20 cellular contexts compared by ENCODE assay signal in the genomic region with DNA sequence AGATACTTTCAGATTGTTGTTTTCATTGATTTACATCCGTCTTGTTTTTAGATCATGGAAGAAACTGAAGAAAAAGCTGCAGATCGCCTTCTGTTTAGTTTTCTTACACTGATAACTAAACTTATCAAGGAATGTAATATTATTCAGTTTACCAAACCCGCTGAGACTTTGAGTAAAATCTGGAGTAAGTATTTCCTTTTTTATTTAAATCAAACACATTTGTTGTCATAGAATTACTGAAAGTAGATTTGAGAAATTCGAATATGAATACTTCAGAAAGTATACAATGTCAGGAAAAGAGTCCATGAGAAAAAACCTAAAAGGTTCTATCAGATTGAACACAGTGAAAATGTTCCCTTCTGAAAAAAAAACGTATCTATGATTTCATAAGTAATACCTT.
"Had no signal": no experiment of that assay in that cellular context is flagged by ENCODE, and none has a peak within 500 bp of the region (broad histone marks: within the 10 kb centered on the region; RNA-seq: fewer than 3 reads in every experiment).

No MANE protein-coding gene starts in this region.

- FAIRE-seq: astrocyte, colon, TTC549 had no signal

- H3K4me1 ChIP-seq: right atrium auricular region, SJCRH30 had no signal

- H3K27me3 ChIP-seq: right atrium auricular region, SJCRH30 had no signal

- H3K9me3 ChIP-seq: right atrium auricular region, SJCRH30 had no signal

- H3K27ac Mint-ChIP-seq: activated T-helper 1 cell treated with anti-CD3 and anti-CD28 coated beads, Interleukin-12 subunit alpha, Interleukin-12 subunit beta, Interleukin-2, Interleukin-4 antibody, amounts not matched to agents 30 ng/mL and 10 ng/mL and 1 ng/mL, durations not matched to agents 14 hours and 24 hours and 36 hours; nephron; type B pancreatic cell; WTC11 had no signal

- H3K4me3 ChIP-seq: right atrium auricular region, SJCRH30 had no signal

- ATAC-seq: esophagus mucosa; left ventricle myocardium superior; stimulated activated naive CD8-positive, alpha-beta T cell treated with anti-CD3 and anti-CD28 coated beads, Interleukin-15, amount 100 ng/mL, for 72 hours; WTC11 had no signal

- H3K4me3 Mint-ChIP-seq: activated T-helper 1 cell treated with anti-CD3 and anti-CD28 coated beads, Interleukin-12 subunit alpha, Interleukin-12 subunit beta, Interleukin-2, Interleukin-4 antibody, amounts not matched to agents 30 ng/mL and 10 ng/mL and 1 ng/mL, durations not matched to agents 14 hours and 24 hours and 36 hours; nephron; stimulated activated naive CD8-positive, alpha-beta T cell treated with anti-CD3 and anti-CD28 coated beads, Interleukin-15, amount 100 ng/mL, for 72 hours; type B pancreatic cell; WTC11 had no signal

- H3K4me1 Mint-ChIP-seq: nephron; stimulated activated naive CD8-positive, alpha-beta T cell treated with anti-CD3 and anti-CD28 coated beads, Interleukin-15, amount 100 ng/mL, for 72 hours; WTC11 had no signal

- H3K9me3 Mint-ChIP-seq: activated T-helper 1 cell treated with anti-CD3 and anti-CD28 coated beads, Interleukin-12 subunit alpha, Interleukin-12 subunit beta, Interleukin-2, Interleukin-4 antibody, amounts not matched to agents 30 ng/mL and 10 ng/mL and 1 ng/mL, durations not matched to agents 14 hours and 24 hours and 36 hours; nephron; stimulated activated naive CD8-positive, alpha-beta T cell treated with anti-CD3 and anti-CD28 coated beads, Interleukin-15, amount 100 ng/mL, for 72 hours; type B pancreatic cell; WTC11 had no signal

- H3K27me3 Mint-ChIP-seq: stimulated activated naive CD8-positive, alpha-beta T cell treated with anti-CD3 and anti-CD28 coated beads, Interleukin-15, amount 100 ng/mL, for 72 hours; type B pancreatic cell had no signal

- H3K27ac ChIP-seq: right atrium auricular region, SJCRH30 had no signal

- DNase-seq: activated CD4-positive, alpha-beta T cell treated with anti-CD3 and anti-CD28 coated beads, Interleukin-2, amount 50 U/mL, for 1 hour; activated naive CD4-positive, alpha-beta T cell; hypothalamus; kidney glomerular epithelial cell; left ventricle myocardium superior; mesenchymal stem cell; nucleus accumbens; SJCRH30; stimulated activated CD4-positive, alpha-beta T cell treated with anti-CD3 and anti-CD28 coated beads, Interleukin-15, amount 100 ng/mL, for 24 hours; stimulated activated CD4-positive, alpha-beta T cell treated with anti-CD3 and anti-CD28 coated beads, Interleukin-4, amount 100 ng/mL, for 24 hours; stimulated activated naive CD8-positive, alpha-beta T cell treated with anti-CD3 and anti-CD28 coated beads, Interleukin-15, amount 100 ng/mL, for 72 hours had no signal
